ENCODE assay signal across 22 cellular contexts in genomic region chr7:939843-940242, GRCh38. TPM values are rescaled to one million over a fixed set of nuclear protein-coding genes. Genes with fewer than 3 reads are reported as not detected.
DNase-seq lines count a peak whose midpoint lies in the region; ATAC-seq and TF ChIP-seq lines count a peak whose summit lies in the region.
"Had no signal": no experiment of that assay in that cellular context is flagged by ENCODE, and none has a peak within 500 bp of the region (broad histone marks: within the 10 kb centered on the region; RNA-seq: fewer than 3 reads in every experiment).

No MANE protein-coding gene starts in this region.

- H3K27ac Mint-ChIP-seq in activated CD8-positive, alpha-beta T cell treated with anti-CD3 and anti-CD28 coated beads for 36 hours = peak overlapping the region; percentile 87
- no peak overlapping the region for H3K27ac Mint-ChIP-seq in activated CD8-positive, alpha-beta T cell treated with anti-CD3 and anti-CD28 coated beads, Interleukin-2, amount 10 ng/mL, durations not matched to agents 7 days and 5 days
- H3K27ac Mint-ChIP-seq in Calu3 (ENCODE audit: unreplicated experiment) = peak overlapping the region; percentile 56
- peak overlapping the region in 1 of 2 donors; percentile 52 for H3K27ac Mint-ChIP-seq in effector memory CD8-positive, alpha-beta T cell
- H3K27ac Mint-ChIP-seq in stimulated activated effector memory CD8-positive, alpha-beta T cell treated with anti-CD3 and anti-CD28 coated beads, Interleukin-12 subunit alpha, Interleukin-12 subunit beta, amount 100 ng/mL, for 72 hours = peak overlapping the region; percentile 19
- H3K27ac Mint-ChIP-seq: CD4-positive, alpha-beta memory T cell; HFFc6 had no signal

- CTCF ChIA-PET in activated CD8-positive, alpha-beta T cell treated with anti-CD3 and anti-CD28 coated beads for 36 hours (lab: Charles Lee) = interaction anchor here (2.1 kb wide), 1 partner anchor 31 kb away, joined by 7 read pairs; no protein-coding TSS in a partner anchor
- CTCF ChIA-PET in activated CD8-positive, alpha-beta T cell treated with anti-CD3 and anti-CD28 coated beads, Interleukin-2, amount 10 ng/mL, durations not matched to agents 7 days and 5 days (lab: Charles Lee) = no interaction called here
- CTCF ChIA-PET in Calu3 (lab: Charles Lee) = interaction anchor here (0.7 to 1.0 kb wide), 2 partner anchors 12 to 18 kb away, joined by 4 to 8 read pairs; no protein-coding TSS in a partner anchor

- POLR2A ChIA-PET in activated CD8-positive, alpha-beta T cell treated with anti-CD3 and anti-CD28 coated beads for 36 hours (lab: Charles Lee) = interaction anchor here (0.6 to 1.3 kb wide), 4 partner anchors 13 to 108 kb away, joined by 3 to 6 read pairs (median 3); partner anchors contain the start of gene SUN1
- POLR2A ChIA-PET in activated CD8-positive, alpha-beta T cell treated with anti-CD3 and anti-CD28 coated beads, Interleukin-2, amount 10 ng/mL, durations not matched to agents 7 days and 5 days (lab: Charles Lee) = no interaction called here

- ATAC-seq in activated CD8-positive, alpha-beta T cell treated with anti-CD3 and anti-CD28 coated beads for 36 hours = no peak
- no peak for ATAC-seq in activated CD8-positive, alpha-beta T cell treated with anti-CD3 and anti-CD28 coated beads, Interleukin-2, amount 10 ng/mL, durations not matched to agents 7 days and 5 days
- ATAC-seq in effector memory CD8-positive, alpha-beta T cell (replicated peaks) = peak; percentile 71
- no peak for ATAC-seq in stimulated activated effector memory CD8-positive, alpha-beta T cell treated with anti-CD3 and anti-CD28 coated beads, Interleukin-12 subunit alpha, Interleukin-12 subunit beta, amount 100 ng/mL, for 72 hours
- ATAC-seq in HG03039 (IDR thresholded peaks at IDR 0.05; ENCODE audit: unreplicated experiment) = no peak
- ATAC-seq: HepG2, Right ventricle myocardium inferior had no signal

- no TSS peak for BruUV-seq in Calu3 (replicated peaks; lab: Mats Ljungman, UMichigan)

- in situ Hi-C loops in GM13977 (cut with MboI; ENCODE audit: low pct_unique_long_range_greater_than_20kb, low sequenced_read_pairs, unreplicated experiment) = no loop called here

- peaks cover 18% of the 10 kb centered on the region for H3K9me3 Mint-ChIP-seq in activated CD8-positive, alpha-beta T cell treated with anti-CD3 and anti-CD28 coated beads for 36 hours
- peaks cover 7% of the 10 kb centered on the region for H3K9me3 Mint-ChIP-seq in activated CD8-positive, alpha-beta T cell treated with anti-CD3 and anti-CD28 coated beads, Interleukin-2, amount 10 ng/mL, durations not matched to agents 7 days and 5 days (ENCODE audit: insufficient read depth)
- peaks cover 14% of the 10 kb centered on the region for H3K9me3 Mint-ChIP-seq in Calu3 (ENCODE audit: low read depth, unreplicated experiment)
- no peaks in the 10 kb centered on the region for H3K9me3 Mint-ChIP-seq in effector memory CD8-positive, alpha-beta T cell
- peaks cover 3% of the 10 kb centered on the region for H3K9me3 Mint-ChIP-seq in stimulated activated effector memory CD8-positive, alpha-beta T cell treated with anti-CD3 and anti-CD28 coated beads, Interleukin-12 subunit alpha, Interleukin-12 subunit beta, amount 100 ng/mL, for 72 hours
- H3K9me3 Mint-ChIP-seq: HFFc6 had no signal

- DNase-seq in activated CD8-positive, alpha-beta T cell treated with anti-CD3 and anti-CD28 coated beads for 36 hours = no peak
- no peak for DNase-seq in activated CD8-positive, alpha-beta T cell treated with anti-CD3 and anti-CD28 coated beads, Interleukin-2, amount 10 ng/mL, durations not matched to agents 7 days and 5 days
- DNase-seq in Calu3 (no peak), GM13977 (ENCODE audit: low spot score) (no peak)
- DNase-seq in effector memory CD8-positive, alpha-beta T cell = no peak
- no peak for DNase-seq in stimulated activated effector memory CD8-positive, alpha-beta T cell treated with anti-CD3 and anti-CD28 coated beads, Interleukin-12 subunit alpha, Interleukin-12 subunit beta, amount 100 ng/mL, for 72 hours (ENCODE audit: low spot score in 2 of 2)
- no peak for DNase-seq in activated CD4-positive, alpha-beta T cell treated with anti-CD3 and anti-CD28 coated beads, Interleukin-2, amount 50 U/mL, for 4 hours
- DNase-seq: 8988T; CD4-positive, alpha-beta memory T cell; DMS 273 treated with DMSO at 0.1 percent for 48 hours; DND-41; H7; HFFc6; KBM-7; NCI-H1105 treated with DMSO at 0.1 percent for 48 hours; NCI-H1694 treated with DMSO at 0.1 percent for 48 hours; NCI-H510A; NCI-H748 treated with DMSO at 0.1 percent for 48 hours; NK-92 treated with Interleukin-12 subunit alpha and Interleukin-12 subunit beta, amount 100 ng/mL, for 24 hours had no signal

- H3K27me3 Mint-ChIP-seq in activated CD8-positive, alpha-beta T cell treated with anti-CD3 and anti-CD28 coated beads for 36 hours = no peaks in the 10 kb centered on the region
- peaks cover 4% of the 10 kb centered on the region for H3K27me3 Mint-ChIP-seq in activated CD8-positive, alpha-beta T cell treated with anti-CD3 and anti-CD28 coated beads, Interleukin-2, amount 10 ng/mL, durations not matched to agents 7 days and 5 days (ENCODE audit: low read depth)
- no peaks in the 10 kb centered on the region for H3K27me3 Mint-ChIP-seq in Calu3 (ENCODE audit: unreplicated experiment)
- no peaks in the 10 kb centered on the region for H3K27me3 Mint-ChIP-seq in effector memory CD8-positive, alpha-beta T cell

- H3K4me1 Mint-ChIP-seq in activated CD8-positive, alpha-beta T cell treated with anti-CD3 and anti-CD28 coated beads for 36 hours (ENCODE audit: low read depth) = peaks cover 47% of the 10 kb centered on the region
- peaks cover 24% of the 10 kb centered on the region for H3K4me1 Mint-ChIP-seq in activated CD8-positive, alpha-beta T cell treated with anti-CD3 and anti-CD28 coated beads, Interleukin-2, amount 10 ng/mL, durations not matched to agents 7 days and 5 days (ENCODE audit: low read depth)
- H3K4me1 Mint-ChIP-seq in Calu3 (ENCODE audit: low read depth, unreplicated experiment) = peaks cover 49% of the 10 kb centered on the region
- peaks cover 22 to 31% of the 10 kb centered on the region in 2 donors for H3K4me1 Mint-ChIP-seq in effector memory CD8-positive, alpha-beta T cell (ENCODE audit: low read depth in 2 of 2)
- peaks cover 48% of the 10 kb centered on the region for H3K4me1 Mint-ChIP-seq in stimulated activated effector memory CD8-positive, alpha-beta T cell treated with anti-CD3 and anti-CD28 coated beads, Interleukin-12 subunit alpha, Interleukin-12 subunit beta, amount 100 ng/mL, for 72 hours

- TF ChIP-seq CTCF in activated CD8-positive, alpha-beta T cell treated with anti-CD3 and anti-CD28 coated beads for 36 hours (IDR thresholded peaks at IDR 0.05) = no peak
- TF ChIP-seq CTCF in Calu3 (IDR thresholded peaks at IDR 0.05; ENCODE audit: unreplicated experiment) (no peak), GM13977 (IDR thresholded peaks at IDR 0.05; ENCODE audit: extremely low read depth, insufficient read depth, missing control alignments) (no peak)

- intact Hi-C loops in activated CD8-positive, alpha-beta T cell treated with anti-CD3 and anti-CD28 coated beads for 36 hours (cut with micrococcal nuclease) = no loop called here
- intact Hi-C loops in Calu3 (cut with micrococcal nuclease; ENCODE audit: unreplicated experiment) = no loop called here

- H3K36me3 Mint-ChIP-seq in activated CD8-positive, alpha-beta T cell treated with anti-CD3 and anti-CD28 coated beads for 36 hours (ENCODE audit: low read depth) = peaks cover 42% of the 10 kb centered on the region
- peaks cover 26% of the 10 kb centered on the region for H3K36me3 Mint-ChIP-seq in activated CD8-positive, alpha-beta T cell treated with anti-CD3 and anti-CD28 coated beads, Interleukin-2, amount 10 ng/mL, durations not matched to agents 7 days and 5 days (ENCODE audit: low read depth)
- peaks cover 70% of the 10 kb centered on the region for H3K36me3 Mint-ChIP-seq in Calu3 (ENCODE audit: insufficient read depth, unreplicated experiment)
- peaks cover 9% of the 10 kb centered on the region for H3K36me3 Mint-ChIP-seq in effector memory CD8-positive, alpha-beta T cell (ENCODE audit: insufficient read depth)
- peaks cover 22% of the 10 kb centered on the region for H3K36me3 Mint-ChIP-seq in stimulated activated effector memory CD8-positive, alpha-beta T cell treated with anti-CD3 and anti-CD28 coated beads, Interleukin-12 subunit alpha, Interleukin-12 subunit beta, amount 100 ng/mL, for 72 hours

- no peak overlapping the region for H3K4me3 Mint-ChIP-seq in activated CD8-positive, alpha-beta T cell treated with anti-CD3 and anti-CD28 coated beads for 36 hours
- no peak overlapping the region for H3K4me3 Mint-ChIP-seq in activated CD8-positive, alpha-beta T cell treated with anti-CD3 and anti-CD28 coated beads, Interleukin-2, amount 10 ng/mL, durations not matched to agents 7 days and 5 days
- no peak overlapping the region for H3K4me3 Mint-ChIP-seq in Calu3 (ENCODE audit: low read depth, unreplicated experiment)
- peak overlapping the region; percentile 14 to 33 for H3K4me3 Mint-ChIP-seq in effector memory CD8-positive, alpha-beta T cell
- H3K4me3 Mint-ChIP-seq in stimulated activated effector memory CD8-positive, alpha-beta T cell treated with anti-CD3 and anti-CD28 coated beads, Interleukin-12 subunit alpha, Interleukin-12 subunit beta, amount 100 ng/mL, for 72 hours = peak overlapping the region; percentile 27
- H3K4me3 Mint-ChIP-seq: CD4-positive, alpha-beta memory T cell; HFFc6 had no signal

RNA-seq across cellular contexts. Expression of gene ADAP1, which starts 14.6 kb away (rescaled TPM):
- 10 to 100 TPM; 34.6 to 40.9 TPM for total RNA-seq in activated CD8-positive, alpha-beta T cell treated with anti-CD3 and anti-CD28 coated beads for 36 hours
- 10 to 100 TPM; 24.2 to 28.6 TPM for total RNA-seq in activated CD8-positive, alpha-beta T cell treated with anti-CD3 and anti-CD28 coated beads, Interleukin-2, amount 10 ng/mL, durations not matched to agents 7 days and 5 days
- total RNA-seq in Calu3 (2022) = 173 and 220 TPM in 2 replicates

RNA-seq across cellular contexts. Expression of gene COX19, which starts 35.5 kb away (rescaled TPM):
- 10 to 100 TPM; 15.5 to 18.0 TPM for total RNA-seq in activated CD8-positive, alpha-beta T cell treated with anti-CD3 and anti-CD28 coated beads for 36 hours
- total RNA-seq in activated CD8-positive, alpha-beta T cell treated with anti-CD3 and anti-CD28 coated beads, Interleukin-2, amount 10 ng/mL, durations not matched to agents 7 days and 5 days = 10 to 100 TPM; 16.8 to 18.2 TPM
- 37.4 and 39.1 TPM in 2 replicates for total RNA-seq in Calu3 (2022)

RNA-seq across cellular contexts. Expression of gene CYP2W1, which starts 43.1 kb away (rescaled TPM):
- total RNA-seq in activated CD8-positive, alpha-beta T cell treated with anti-CD3 and anti-CD28 coated beads for 36 hours = not detected
- not detected for total RNA-seq in activated CD8-positive, alpha-beta T cell treated with anti-CD3 and anti-CD28 coated beads, Interleukin-2, amount 10 ng/mL, durations not matched to agents 7 days and 5 days
- total RNA-seq in Calu3 (2022) = 0.71 and 1.3 TPM in 2 replicates
- total RNA-seq: CD4-positive, alpha-beta memory T cell; H7; Right ventricle myocardium inferior had no signal

Comparison
In these comparisons a context has a peak if more than half of its experiments do, and no peak if none do; other contexts are left out.
1. H3K4me3 Mint-ChIP-seq: peak in effector memory CD8-positive, alpha-beta T cell (2 of 2) and stimulated activated effector memory CD8-positive, alpha-beta T cell treated with anti-CD3 and anti-CD28 coated beads, Interleukin-12 subunit alpha, Interleukin-12 subunit beta, amount 100 ng/mL, for 72 hours (single experiment); none in activated CD8-positive, alpha-beta T cell treated with anti-CD3 and anti-CD28 coated beads for 36 hours (single experiment), activated CD8-positive, alpha-beta T cell treated with anti-CD3 and anti-CD28 coated beads, Interleukin-2, amount 10 ng/mL, durations not matched to agents 7 days and 5 days (single experiment) and Calu3 (single experiment).